In the genomic region with DNA sequence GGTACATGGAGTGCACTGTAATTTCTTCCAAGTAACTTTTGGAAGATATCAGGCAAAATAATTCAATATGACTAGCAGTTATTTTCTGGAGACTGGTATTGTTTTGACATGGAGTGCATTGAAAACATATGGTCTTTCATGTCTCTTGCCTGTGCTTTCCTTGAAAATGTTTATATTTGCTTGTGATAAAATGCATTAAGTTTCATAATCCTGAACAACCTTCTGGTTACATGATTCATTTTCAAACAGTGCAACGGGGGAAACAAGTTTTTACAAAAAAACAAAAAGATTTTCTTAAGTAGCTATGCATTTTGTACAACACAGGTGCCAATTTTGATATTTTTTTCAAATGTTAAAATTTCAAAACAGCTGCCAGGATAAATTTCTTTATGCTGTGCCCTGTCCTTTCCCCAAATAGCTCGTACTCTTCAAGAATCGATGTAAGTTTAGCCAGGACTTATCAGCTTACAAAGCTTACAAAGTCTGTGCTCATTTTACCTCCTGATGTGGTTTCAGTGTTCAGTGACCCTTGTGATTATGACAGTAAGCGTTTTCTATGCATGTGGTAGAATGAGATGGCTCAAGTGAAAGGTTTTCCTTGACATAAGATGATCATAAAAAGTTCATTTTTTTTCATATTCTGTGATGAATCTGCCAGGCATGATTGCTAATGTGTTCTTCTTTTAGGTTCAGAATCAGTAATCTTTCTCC, we compare ENCODE assay signal across 12 cellular contexts.
A peak's percentile ranks its signal among the peaks of the same experiment; 100 is the strongest.
DNase-seq lines count a peak whose midpoint lies in the region; ATAC-seq and TF ChIP-seq lines count a peak whose summit lies in the region.
"Had no signal": no experiment of that assay in that cellular context is flagged by ENCODE, and none has a peak within 500 bp of the region (broad histone marks: within the 10 kb centered on the region; RNA-seq: fewer than 3 reads in every experiment).

No MANE protein-coding gene starts in this region.

- H3K14ac ChIP-seq in H9 (ENCODE audit: insufficient read depth, low read length): no peak overlapping the region

- H3K4me3 ChIP-seq in choroid plexus epithelial cell (ENCODE audit: low read depth, low read length) (no peak overlapping the region), heart right ventricle (no peak overlapping the region)

- H3T11ph ChIP-seq in H9 (ENCODE audit: low read length): no peak overlapping the region

- no peak overlapping the region for H2BK120ac ChIP-seq in H9 (ENCODE audit: low read depth, low read length, poor library complexity, severe bottlenecking)

- no peaks in the 10 kb centered on the region for H4K20me1 ChIP-seq in H9 (ENCODE audit: control insufficient read depth, insufficient read depth, insufficient read length)

- peak overlapping the region; percentile 4 for H3K27ac Mint-ChIP-seq in activated naive CD4-positive, alpha-beta T cell treated with anti-CD3 and anti-CD28 coated beads, Interleukin-2, amount 50 U/mL, for 24 hours
- H3K27ac Mint-ChIP-seq in H9: no peak overlapping the region
- H3K27ac Mint-ChIP-seq: endodermal cell, type B pancreatic cell had no signal

- H4K5ac ChIP-seq in H9 (ENCODE audit: insufficient read length, low read depth, low read length): no peak overlapping the region

- H3K79me1 ChIP-seq in H9 (ENCODE audit: insufficient read depth, low read depth, low read length, poor library complexity, severe bottlenecking): no peaks in the 10 kb centered on the region

- H3K27ac ChIP-seq in heart right ventricle: no peak overlapping the region
- no peak overlapping the region for H3K27ac ChIP-seq in H9 (ENCODE audit: insufficient read length, low read depth, low read length)
- H3K27ac ChIP-seq: HL-60 had no signal

- H4K8ac ChIP-seq in H9 (replicated peaks; ENCODE audit: insufficient read length, low read depth, low read length): no peak overlapping the region

- H3K9me3 Mint-ChIP-seq in activated naive CD4-positive, alpha-beta T cell treated with anti-CD3 and anti-CD28 coated beads, Interleukin-2, amount 50 U/mL, for 24 hours: no peaks in the 10 kb centered on the region
- H3K9me3 Mint-ChIP-seq in H9: no peaks in the 10 kb centered on the region
- H3K9me3 Mint-ChIP-seq: endodermal cell, type B pancreatic cell had no signal

- 46 to 62% methylated on average over 4 of the region's 4 CpGs for WGBS in heart right ventricle, 2 donors
- no CpG with 5 or more reads among the region's 4 CpGs for WGBS in H9 (ENCODE audit: extremely low coverage, insufficient read length, low lambda C conversion rate)

- ATAC-seq in GM18498 (IDR thresholded peaks at IDR 0.05; ENCODE audit: unreplicated experiment): no peak
- no peak for ATAC-seq in heart right ventricle
- ATAC-seq in GM18520 (IDR thresholded peaks at IDR 0.05; ENCODE audit: unreplicated experiment): no peak

- H3K4me1 ChIP-seq in heart right ventricle: no peaks in the 10 kb centered on the region
- H3K4me1 ChIP-seq in H9 (ENCODE audit: insufficient read depth, low read length): peaks cover 2% of the 10 kb centered on the region; the same call in 1 of the 2 replicates

- no peak overlapping the region for H2AK5ac ChIP-seq in H9 (ENCODE audit: insufficient read length, low read length)

- H3K27me3 Mint-ChIP-seq in activated naive CD4-positive, alpha-beta T cell treated with anti-CD3 and anti-CD28 coated beads, Interleukin-2, amount 50 U/mL, for 24 hours: no peaks in the 10 kb centered on the region
- H3K27me3 Mint-ChIP-seq in H9 (ENCODE audit: low read depth): no peaks in the 10 kb centered on the region
- H3K27me3 Mint-ChIP-seq: type B pancreatic cell had no signal

- no peak overlapping the region for H4K91ac ChIP-seq in H9 (ENCODE audit: insufficient read length, low read depth, low read length)

- no peak for DNase-seq in activated naive CD4-positive, alpha-beta T cell treated with Interleukin-2 at 50 U/mL for 16 hours
- DNase-seq in LHCN-M2 (ENCODE audit: low read depth): peak; percentile 35
- DNase-seq in choroid plexus epithelial cell (ENCODE audit: low read depth): peak; percentile 81
- DNase-seq in heart right ventricle: no peak
- DNase-seq in H9: no peak
- DNase-seq: endodermal cell, NCI-H1092 treated with DMSO at 0.1 percent for 48 hours had no signal

- no peak overlapping the region for H2BK12ac ChIP-seq in H9 (ENCODE audit: insufficient read length, low read depth, low read length)

- no peak overlapping the region for H3K4ac ChIP-seq in H9 (ENCODE audit: low read depth, low read length)

- no peaks in the 10 kb centered on the region for H3K36me3 ChIP-seq in heart right ventricle

- H2BK20ac ChIP-seq in H9 (ENCODE audit: low read depth, low read length, poor library complexity, severe bottlenecking): no peak overlapping the region

- no peak overlapping the region for H3K18ac ChIP-seq in H9 (ENCODE audit: insufficient read length, low read depth, low read length)

- no peak overlapping the region for H3K56ac ChIP-seq in H9 (ENCODE audit: insufficient read length, low read depth, low read length)

- H3K23me2 ChIP-seq in H9 (ENCODE audit: insufficient read length, low read depth, low read length, poor library complexity, severe bottlenecking): no peaks in the 10 kb centered on the region

- H3K79me2 ChIP-seq in H9 (ENCODE audit: insufficient read depth, low read length): no peaks in the 10 kb centered on the region

- H2BK15ac ChIP-seq in H9 (ENCODE audit: low read depth, low read length): no peak overlapping the region

- TF ChIP-seq CTCF in choroid plexus epithelial cell (conservative IDR thresholded peaks at IDR 0.05; ENCODE audit: low read depth, low read length) (no peak), heart right ventricle (IDR thresholded peaks at IDR 0.05) (no peak), H9 (conservative IDR thresholded peaks at IDR 0.05) (no peak)

- intact Hi-C loops in heart right ventricle (cut with DNase I): no loop called here

- H3K27me3 ChIP-seq in heart right ventricle: no peaks in the 10 kb centered on the region
- no peaks in the 10 kb centered on the region for H3K27me3 ChIP-seq in H9 (ENCODE audit: insufficient read depth, low read length)

- no peak overlapping the region for H3K23ac ChIP-seq in H9 (ENCODE audit: insufficient read length, low read depth, low read length)

- no peak overlapping the region for H3K4me2 ChIP-seq in H9 (ENCODE audit: insufficient read depth, insufficient read length, low read length)

- no peak overlapping the region for H2AFZ ChIP-seq in H9 (ENCODE audit: low read length)

- H3K9me3 ChIP-seq in heart right ventricle (no peaks in the 10 kb centered on the region), H9 (ENCODE audit: control insufficient read depth, low read depth, low read length) (no peaks in the 10 kb centered on the region)

- no peak overlapping the region for H2BK5ac ChIP-seq in H9 (ENCODE audit: insufficient read length, low read length)

- H3K9ac ChIP-seq in H9 (ENCODE audit: extremely low read depth, insufficient read length, low read length): no peak overlapping the region

- peaks cover 6% of the 10 kb centered on the region for H3K36me3 Mint-ChIP-seq in activated naive CD4-positive, alpha-beta T cell treated with anti-CD3 and anti-CD28 coated beads, Interleukin-2, amount 50 U/mL, for 24 hours
- no peaks in the 10 kb centered on the region; a peak in 1 of 7 replicates for H3K36me3 Mint-ChIP-seq in H9 (ENCODE audit: insufficient read depth in 1 of 3, low read depth in 3 of 3)
- H3K36me3 Mint-ChIP-seq: type B pancreatic cell had no signal

- H3K4me3 Mint-ChIP-seq in activated naive CD4-positive, alpha-beta T cell treated with anti-CD3 and anti-CD28 coated beads, Interleukin-2, amount 50 U/mL, for 24 hours: no peak overlapping the region
- no peak overlapping the region for H3K4me3 Mint-ChIP-seq in H9
- H3K4me3 Mint-ChIP-seq: endodermal cell, type B pancreatic cell had no signal

- H3K4me1 Mint-ChIP-seq in activated naive CD4-positive, alpha-beta T cell treated with anti-CD3 and anti-CD28 coated beads, Interleukin-2, amount 50 U/mL, for 24 hours: peaks cover 54% of the 10 kb centered on the region
- H3K4me1 Mint-ChIP-seq in H9: peaks cover 3% of the 10 kb centered on the region in 2 experiments; a peak in 3 of 4 replicates
- H3K4me1 Mint-ChIP-seq: endodermal cell had no signal

Comparison
In these comparisons a context has a peak if more than half of its experiments do, and no peak if none do; other contexts are left out.
1. DNase-seq: peak in LHCN-M2 (single experiment) and choroid plexus epithelial cell (single experiment); none in activated naive CD4-positive, alpha-beta T cell treated with Interleukin-2 at 50 U/mL for 16 hours (single experiment), heart right ventricle (0 of 2) and H9 (single experiment).